ENCODE assay signal across 10 cellular contexts in the genomic region with DNA sequence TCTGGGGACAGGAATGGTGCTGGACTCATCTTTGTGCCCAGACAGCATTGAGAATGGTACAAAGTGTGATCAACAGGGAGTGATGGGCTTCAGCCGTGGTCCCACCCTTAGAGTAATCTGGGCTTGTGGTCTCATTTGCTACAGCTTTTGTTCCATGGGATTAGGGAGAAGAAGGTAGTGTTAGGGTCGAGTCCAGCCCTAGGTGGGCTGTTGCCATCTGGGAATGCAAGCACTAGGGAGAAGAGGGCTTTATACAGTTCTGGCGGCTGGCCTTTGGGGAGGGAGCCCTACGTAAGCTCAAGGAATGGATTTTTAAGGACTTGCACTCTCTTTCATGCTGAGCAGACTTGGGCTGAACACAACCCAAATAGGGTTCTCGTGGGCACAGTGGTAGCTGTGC. TPM values are rescaled to one million over a fixed set of nuclear protein-coding genes. Genes with fewer than 3 reads are reported as not detected.
DNase-seq lines count a peak whose midpoint lies in the region; ATAC-seq and TF ChIP-seq lines count a peak whose summit lies in the region.
"Had no signal": no experiment of that assay in that cellular context is flagged by ENCODE, and none has a peak within 500 bp of the region (broad histone marks: within the 10 kb centered on the region; RNA-seq: fewer than 3 reads in every experiment).

No MANE protein-coding gene starts in this region.

- TF ChIP-seq POLR2A in heart left ventricle (IDR thresholded peaks at IDR 0.05) (no peak), uterus (IDR thresholded peaks at IDR 0.05) (no peak)

- H3K27me3 ChIP-seq in heart left ventricle (peaks cover 0 to 6% (median 0%) of the 10 kb centered on the region in 9 donors), uterus (no peaks in the 10 kb centered on the region)
- H3K27me3 ChIP-seq in effector memory CD4-positive, alpha-beta T cell (replicated peaks; ENCODE audit: control insufficient read depth, insufficient read depth, low read length, poor library complexity, severe bottlenecking) = no peaks in the 10 kb centered on the region
- H3K27me3 ChIP-seq: colonic mucosa had no signal

- ATAC-seq in heart left ventricle (no peak), Right ventricle myocardium superior (ENCODE audit: poor library complexity) (no peak)
- no peak for ATAC-seq in natural killer cell treated with Interleukin-12 subunit alpha and Interleukin-12 subunit beta and Interleukin-15 and Interleukin-18, amount 100 ng/mL, for 72 hours

- H3K36me3 Mint-ChIP-seq in natural killer cell treated with Interleukin-12 subunit alpha and Interleukin-12 subunit beta and Interleukin-15 and Interleukin-18, amount 100 ng/mL, for 72 hours = peaks cover 22% of the 10 kb centered on the region

- H3K27ac ChIP-seq in heart left ventricle (peak overlapping the region in 11 of 12 donors; percentile 18 to 92 (median 82)), uterus (peak overlapping the region; percentile 94)
- peak overlapping the region; percentile 90 for H3K27ac ChIP-seq in effector memory CD4-positive, alpha-beta T cell (ENCODE audit: insufficient read depth, low read length, poor library complexity, severe bottlenecking)

- H3K9me3 Mint-ChIP-seq in natural killer cell treated with Interleukin-12 subunit alpha and Interleukin-12 subunit beta and Interleukin-15 and Interleukin-18, amount 100 ng/mL, for 72 hours = peaks cover 8% of the 10 kb centered on the region

- H3K27me3 Mint-ChIP-seq in natural killer cell treated with Interleukin-12 subunit alpha and Interleukin-12 subunit beta and Interleukin-15 and Interleukin-18, amount 100 ng/mL, for 72 hours = no peaks in the 10 kb centered on the region

- DNase-seq in heart left ventricle = peak in 1 of 5 donors; percentile 8
- DNase-seq in Right ventricle myocardium superior = no peak
- no peak for DNase-seq in effector memory CD4-positive, alpha-beta T cell
- DNase-seq in natural killer cell treated with Interleukin-12 subunit alpha and Interleukin-12 subunit beta and Interleukin-15 and Interleukin-18, amount 100 ng/mL, for 72 hours (ENCODE audit: low spot score) = no peak
- no peak for DNase-seq in uterus
- DNase-seq in SW 1271 (lab: John Stamatoyannopoulos, UW) = no peak
- no peak for DNase-seq in hepatic stellate cell (ENCODE audit: low spot score)
- DNase-seq in NCI-H510A treated with DMSO at 0.1 percent for 48 hours (lab: John Stamatoyannopoulos, UW) = no peak
- DNase-seq: colonic mucosa, NCI-H82 had no signal

- whole genome bisulfite sequencing in heart left ventricle, 4 donors = 80 to 92% (median 82%) methylated on average over 5 of the region's 5 CpGs

- peaks cover 0 to 75% (median 45%) of the 10 kb centered on the region in 12 donors for H3K4me1 ChIP-seq in heart left ventricle
- H3K4me1 ChIP-seq in effector memory CD4-positive, alpha-beta T cell (ENCODE audit: control insufficient read depth, insufficient read depth, low read length, poor library complexity, severe bottlenecking) = peaks cover 54% of the 10 kb centered on the region
- peaks cover 9 to 14% of the 10 kb centered on the region in 2 donors for H3K4me1 ChIP-seq in uterus

- TF ChIP-seq CTCF in heart left ventricle (IDR thresholded peaks at IDR 0.05) (no peak), uterus (IDR thresholded peaks at IDR 0.05) (no peak)

- H3K4me3 ChIP-seq in heart left ventricle (peak overlapping the region in 6 of 12 donors; percentile 18 to 80 (median 26)), uterus (no peak overlapping the region)
- H3K4me3 ChIP-seq in effector memory CD4-positive, alpha-beta T cell (ENCODE audit: insufficient read depth, low read depth, low read length, poor library complexity, severe bottlenecking) = peak overlapping the region; percentile 29
- H3K4me3 ChIP-seq: colonic mucosa had no signal

- H3K36me3 ChIP-seq in heart left ventricle = no peaks in the 10 kb centered on the region
- H3K36me3 ChIP-seq in effector memory CD4-positive, alpha-beta T cell (ENCODE audit: control insufficient read depth, insufficient read depth, low read length) = no peaks in the 10 kb centered on the region
- H3K36me3 ChIP-seq in uterus = no peaks in the 10 kb centered on the region
- H3K36me3 ChIP-seq: colonic mucosa had no signal

- intact Hi-C loops in heart left ventricle (cut with DNase I) (loop anchor here in 3 of 10 donors (5.0 to 10.0 kb wide), 3 partner anchors 37 to 53 kb away; no protein-coding TSS in a partner anchor), Right ventricle myocardium superior (cut with DNase I) (no loop called here), uterus (cut with DNase I; ENCODE audit: low total_unique reads) (no loop called here)

- H3K4me1 Mint-ChIP-seq in natural killer cell treated with Interleukin-12 subunit alpha and Interleukin-12 subunit beta and Interleukin-15 and Interleukin-18, amount 100 ng/mL, for 72 hours (ENCODE audit: low read depth in 2 of 2) = peaks cover 65 to 83% of the 10 kb centered on the region in 2 donors

- H3K9me3 ChIP-seq in heart left ventricle (peaks cover 0 to 18% (median 7%) of the 10 kb centered on the region in 12 donors), uterus (no peaks in the 10 kb centered on the region)
- H3K9me3 ChIP-seq in effector memory CD4-positive, alpha-beta T cell (ENCODE audit: control insufficient read depth, low read length) = no peaks in the 10 kb centered on the region
- H3K9me3 ChIP-seq: colonic mucosa had no signal

- peak overlapping the region; percentile 96 for H3K4me3 Mint-ChIP-seq in natural killer cell treated with Interleukin-12 subunit alpha and Interleukin-12 subunit beta and Interleukin-15 and Interleukin-18, amount 100 ng/mL, for 72 hours

- H3K27ac Mint-ChIP-seq in natural killer cell treated with Interleukin-12 subunit alpha and Interleukin-12 subunit beta and Interleukin-15 and Interleukin-18, amount 100 ng/mL, for 72 hours = peak overlapping the region; percentile 98 to 100

RNA-seq across cellular contexts. Expression of gene PLEKHG3, which starts 4.9 kb away (rescaled TPM):
- total RNA-seq in heart left ventricle (10 to 100 TPM; 14.7 to 34.3 (median 18.1) TPM), Right ventricle myocardium superior (16.6 TPM), uterus (100 to 1,000 TPM in 1 of 4 donors, 10 to 100 TPM in 3; 40.5 to 178 (median 59.7) TPM)
- 1 to 10 TPM; 7.0 TPM for polyA plus RNA-seq in heart left ventricle
- total RNA-seq in natural killer cell treated with Interleukin-12 subunit alpha and Interleukin-12 subunit beta and Interleukin-15 and Interleukin-18, amount 100 ng/mL, for 72 hours = 10 to 100 TPM; 17.1 to 30.3 TPM
